In genomic region chr20:381581-382290, GRCh38 we compare ENCODE assay signal across 1 cellular context.
TF ChIP-seq lines count a peak whose summit lies in the region.

No MANE protein-coding gene starts in this region.

TF ChIP-seq in HepG2, 621 proteins besides CTCF, POLR2A, EP300 and RAD21 (continued from another document and continues in another):
- TF ChIP-seq PAXIP1 (CRISPR knock-in tag; conservative IDR thresholded peaks at IDR 0.05) (no peak), ZFY (CRISPR knock-in tag; IDR thresholded peaks at IDR 0.05) (peak; percentile 57; the same call in 1 of the 2 replicates), RBFOX2 (IDR thresholded peaks at IDR 0.05; ENCODE audit: low read depth, low read length) (peak; percentile 96), ZNF484 (CRISPR knock-in tag; IDR thresholded peaks at IDR 0.05; ENCODE audit: borderline replicate concordance, low read depth) (no peak), ZNF790 (CRISPR knock-in tag; IDR thresholded peaks at IDR 0.05; ENCODE audit: borderline replicate concordance) (peak; percentile 67; the same call in 1 of the 2 replicates), ATAD3A (CRISPR knock-in tag; IDR thresholded peaks at IDR 0.05) (0 out of 2 replicates have a peak, but pooled peaks have one; percentile 70), ZNF761 (CRISPR knock-in tag; conservative IDR thresholded peaks at IDR 0.05) (0 out of 2 replicates have a peak, but pooled peaks have one; percentile 20), ZNF362 (CRISPR knock-in tag; IDR thresholded peaks at IDR 0.05; ENCODE audit: borderline replicate concordance) (peak; percentile 45; the same call in 1 of the 2 replicates), ZNF382 (CRISPR knock-in tag; IDR thresholded peaks at IDR 0.05; ENCODE audit: borderline replicate concordance) (no peak), ZMAT3 (CRISPR knock-in tag; conservative IDR thresholded peaks at IDR 0.05) (peak; percentile 96), ZNF782 (CRISPR knock-in tag; IDR thresholded peaks at IDR 0.05; ENCODE audit: borderline replicate concordance) (peak; percentile 23; the same call in 1 of the 2 replicates), CCAR2 (optimal IDR thresholded peaks at IDR 0.05; ENCODE audit: low read depth, low read length) (peak; percentile 75), MXD3 (CRISPR knock-in tag; IDR thresholded peaks at IDR 0.05) (peak; percentile 82; the same call in 1 of the 2 replicates), SIX4 (CRISPR knock-in tag; IDR thresholded peaks at IDR 0.05) (no peak), PLSCR1 (CRISPR knock-in tag; IDR thresholded peaks at IDR 0.05; ENCODE audit: borderline replicate concordance) (peak; percentile 32; the same call in 1 of the 2 replicates), ETV5 (CRISPR knock-in tag; IDR thresholded peaks at IDR 0.05; ENCODE audit: borderline replicate concordance) (peak; percentile 74), ELK4 (CRISPR knock-in tag; IDR thresholded peaks at IDR 0.05; ENCODE audit: borderline replicate concordance) (peak; percentile 35; the same call in 1 of the 2 replicates), FOSL1 (CRISPR knock-in tag; IDR thresholded peaks at IDR 0.05; ENCODE audit: borderline replicate concordance) (0 out of 2 replicates have a peak, but pooled peaks have one; percentile 11), ZNF672 (CRISPR knock-in tag; IDR thresholded peaks at IDR 0.05) (no peak), ZNF207 (IDR thresholded peaks at IDR 0.05; ENCODE audit: borderline replicate concordance) (no peak), ZNF710 (CRISPR knock-in tag; IDR thresholded peaks at IDR 0.05; ENCODE audit: borderline replicate concordance) (peak; percentile 73; the same call in 1 of the 2 replicates), ZNF607 (CRISPR knock-in tag; IDR thresholded peaks at IDR 0.05; ENCODE audit: borderline replicate concordance) (peak; percentile 70; the same call in 1 of the 2 replicates), TFDP1 (CRISPR knock-in tag; IDR thresholded peaks at IDR 0.05; ENCODE audit: borderline replicate concordance) (no peak), ZNF547 (CRISPR knock-in tag; IDR thresholded peaks at IDR 0.05) (0 out of 2 replicates have a peak, but pooled peaks have one; percentile 14), KLF13 (CRISPR knock-in tag; IDR thresholded peaks at IDR 0.05) (peak; percentile 57), ZNF569 (CRISPR knock-in tag; IDR thresholded peaks at IDR 0.05; ENCODE audit: borderline replicate concordance) (no peak)
- TF ChIP-seq, protein P1, sequence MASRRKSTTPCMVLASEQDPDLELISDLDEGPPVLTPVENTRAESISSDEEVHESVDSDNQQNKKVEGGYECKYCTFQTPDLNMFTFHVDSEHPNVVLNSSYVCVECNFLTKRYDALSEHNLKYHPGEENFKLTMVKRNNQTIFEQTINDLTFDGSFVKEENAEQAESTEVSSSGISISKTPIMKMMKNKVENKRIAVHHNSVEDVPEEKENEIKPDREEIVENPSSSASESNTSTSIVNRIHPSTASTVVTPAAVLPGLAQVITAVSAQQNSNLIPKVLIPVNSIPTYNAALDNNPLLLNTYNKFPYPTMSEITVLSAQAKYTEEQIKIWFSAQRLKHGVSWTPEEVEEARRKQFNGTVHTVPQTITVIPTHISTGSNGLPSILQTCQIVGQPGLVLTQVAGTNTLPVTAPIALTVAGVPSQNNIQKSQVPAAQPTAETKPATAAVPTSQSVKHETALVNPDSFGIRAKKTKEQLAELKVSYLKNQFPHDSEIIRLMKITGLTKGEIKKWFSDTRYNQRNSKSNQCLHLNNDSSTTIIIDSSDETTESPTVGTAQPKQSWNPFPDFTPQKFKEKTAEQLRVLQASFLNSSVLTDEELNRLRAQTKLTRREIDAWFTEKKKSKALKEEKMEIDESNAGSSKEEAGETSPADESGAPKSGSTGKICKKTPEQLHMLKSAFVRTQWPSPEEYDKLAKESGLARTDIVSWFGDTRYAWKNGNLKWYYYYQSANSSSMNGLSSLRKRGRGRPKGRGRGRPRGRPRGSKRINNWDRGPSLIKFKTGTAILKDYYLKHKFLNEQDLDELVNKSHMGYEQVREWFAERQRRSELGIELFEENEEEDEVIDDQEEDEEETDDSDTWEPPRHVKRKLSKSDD (CRISPR knock-in tag; IDR thresholded peaks at IDR 0.05; ENCODE audit: low read depth) = no peak
- TF ChIP-seq, protein P2, sequence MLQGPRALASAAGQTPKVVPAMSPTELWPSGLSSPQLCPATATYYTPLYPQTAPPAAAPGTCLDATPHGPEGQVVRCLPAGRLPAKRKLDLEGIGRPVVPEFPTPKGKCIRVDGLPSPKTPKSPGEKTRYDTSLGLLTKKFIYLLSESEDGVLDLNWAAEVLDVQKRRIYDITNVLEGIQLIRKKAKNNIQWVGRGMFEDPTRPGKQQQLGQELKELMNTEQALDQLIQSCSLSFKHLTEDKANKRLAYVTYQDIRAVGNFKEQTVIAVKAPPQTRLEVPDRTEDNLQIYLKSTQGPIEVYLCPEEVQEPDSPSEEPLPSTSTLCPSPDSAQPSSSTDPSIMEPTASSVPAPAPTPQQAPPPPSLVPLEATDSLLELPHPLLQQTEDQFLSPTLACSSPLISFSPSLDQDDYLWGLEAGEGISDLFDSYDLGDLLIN (CRISPR knock-in tag; IDR thresholded peaks at IDR 0.05; ENCODE audit: borderline replicate concordance) = 0 out of 2 replicates have a peak, but pooled peaks have one; percentile 27
- TF ChIP-seq, protein P3, sequence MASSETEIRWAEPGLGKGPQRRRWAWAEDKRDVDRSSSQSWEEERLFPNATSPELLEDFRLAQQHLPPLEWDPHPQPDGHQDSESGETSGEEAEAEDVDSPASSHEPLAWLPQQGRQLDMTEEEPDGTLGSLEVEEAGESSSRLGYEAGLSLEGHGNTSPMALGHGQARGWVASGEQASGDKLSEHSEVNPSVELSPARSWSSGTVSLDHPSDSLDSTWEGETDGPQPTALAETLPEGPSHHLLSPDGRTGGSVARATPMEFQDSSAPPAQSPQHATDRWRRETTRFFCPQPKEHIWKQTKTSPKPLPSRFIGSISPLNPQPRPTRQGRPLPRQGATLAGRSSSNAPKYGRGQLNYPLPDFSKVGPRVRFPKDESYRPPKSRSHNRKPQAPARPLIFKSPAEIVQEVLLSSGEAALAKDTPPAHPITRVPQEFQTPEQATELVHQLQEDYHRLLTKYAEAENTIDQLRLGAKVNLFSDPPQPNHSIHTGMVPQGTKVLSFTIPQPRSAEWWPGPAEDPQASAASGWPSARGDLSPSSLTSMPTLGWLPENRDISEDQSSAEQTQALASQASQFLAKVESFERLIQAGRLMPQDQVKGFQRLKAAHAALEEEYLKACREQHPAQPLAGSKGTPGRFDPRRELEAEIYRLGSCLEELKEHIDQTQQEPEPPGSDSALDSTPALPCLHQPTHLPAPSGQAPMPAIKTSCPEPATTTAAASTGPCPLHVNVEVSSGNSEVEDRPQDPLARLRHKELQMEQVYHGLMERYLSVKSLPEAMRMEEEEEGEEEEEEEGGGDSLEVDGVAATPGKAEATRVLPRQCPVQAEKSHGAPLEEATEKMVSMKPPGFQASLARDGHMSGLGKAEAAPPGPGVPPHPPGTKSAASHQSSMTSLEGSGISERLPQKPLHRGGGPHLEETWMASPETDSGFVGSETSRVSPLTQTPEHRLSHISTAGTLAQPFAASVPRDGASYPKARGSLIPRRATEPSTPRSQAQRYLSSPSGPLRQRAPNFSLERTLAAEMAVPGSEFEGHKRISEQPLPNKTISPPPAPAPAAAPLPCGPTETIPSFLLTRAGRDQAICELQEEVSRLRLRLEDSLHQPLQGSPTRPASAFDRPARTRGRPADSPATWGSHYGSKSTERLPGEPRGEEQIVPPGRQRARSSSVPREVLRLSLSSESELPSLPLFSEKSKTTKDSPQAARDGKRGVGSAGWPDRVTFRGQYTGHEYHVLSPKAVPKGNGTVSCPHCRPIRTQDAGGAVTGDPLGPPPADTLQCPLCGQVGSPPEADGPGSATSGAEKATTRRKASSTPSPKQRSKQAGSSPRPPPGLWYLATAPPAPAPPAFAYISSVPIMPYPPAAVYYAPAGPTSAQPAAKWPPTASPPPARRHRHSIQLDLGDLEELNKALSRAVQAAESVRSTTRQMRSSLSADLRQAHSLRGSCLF (CRISPR knock-in tag; IDR thresholded peaks at IDR 0.05; ENCODE audit: borderline replicate concordance) = no peak
